In genomic region chr19:27794444-27795042, GRCh38 we compare ENCODE assay signal across 8 cellular contexts.
DNase-seq lines count a peak whose midpoint lies in the region; ATAC-seq and TF ChIP-seq lines count a peak whose summit lies in the region.

No MANE protein-coding gene starts in this region.

- H3K27ac ChIP-seq in HCT116 (ENCODE audit: low read depth, low read length) (peak overlapping the region; percentile 82), lower lobe of right lung (peak overlapping the region; percentile 90)

- CTCF ChIA-PET in HCT116 (lab: Charles Lee) = no interaction called here

- H3K4me1 Mint-ChIP-seq in dendritic cell treated with granulocyte-macrophage colony-stimulating factor and Interleukin-4, amounts not matched to agents 40 ng/mL and 50 ng/mL, for 4 days (ENCODE audit: low read depth) = peaks cover 25% of the 10 kb centered on the region
- peaks cover 8% of the 10 kb centered on the region for H3K4me1 Mint-ChIP-seq in type B pancreatic cell (ENCODE audit: unreplicated experiment)

- no peak for ATAC-seq in HCT116
- no peak for ATAC-seq in lower lobe of right lung

- POLR2A ChIA-PET in HCT116 (lab: Charles Lee) = interaction anchor here (1.6 kb wide), 2 partner anchors 13 to 14 kb away, joined by 3 to 6 read pairs; no protein-coding TSS in a partner anchor

- H3K9me3 ChIP-seq in HCT116 (ENCODE audit: control insufficient read depth in 1 of 2, insufficient read depth in 1 of 2, low read depth in 1 of 2, low read length in 2 of 2) (no peaks in the 10 kb centered on the region), lower lobe of right lung (no peaks in the 10 kb centered on the region)

- no peaks in the 10 kb centered on the region for H3K9me2 ChIP-seq in HCT116 (ENCODE audit: insufficient read depth)

- peaks cover 75% of the 10 kb centered on the region for H3K79me2 ChIP-seq in HCT116 (ENCODE audit: insufficient read depth, low read length)

- peak overlapping the region; percentile 93 for H3K9ac ChIP-seq in HCT116 (ENCODE audit: low read length)

- H2AFZ ChIP-seq in HCT116 (ENCODE audit: low read depth, low read length, poor library complexity, severe bottlenecking) = no peak overlapping the region

- intact Hi-C loops in HCT116 (cut with micrococcal nuclease) (no loop called here), lower lobe of right lung (cut with DNase I) (no loop called here)
- intact Hi-C loops in dendritic cell treated with granulocyte-macrophage colony-stimulating factor and Interleukin-4, amounts not matched to agents 40 ng/mL and 50 ng/mL, for 4 days (cut with micrococcal nuclease) = loop anchor here (5.0 kb wide), 1 partner anchor 1418 kb away; the partner anchor contains the start of gene UQCRFS1

- H3K4me3 ChIP-seq in HCT116 (replicated peaks in 1 of 2; ENCODE audit: low read depth in 1 of 2, low read length in 2 of 2) (peak overlapping the region; percentile 93 to 99), lower lobe of right lung (peak overlapping the region; percentile 76)

- H3K4me3 Mint-ChIP-seq in dendritic cell treated with granulocyte-macrophage colony-stimulating factor and Interleukin-4, amounts not matched to agents 40 ng/mL and 50 ng/mL, for 4 days = peak overlapping the region; percentile 93
- H3K4me3 Mint-ChIP-seq in type B pancreatic cell = peak overlapping the region; percentile 99

- peaks cover 40% of the 10 kb centered on the region for H3K36me3 Mint-ChIP-seq in dendritic cell treated with granulocyte-macrophage colony-stimulating factor and Interleukin-4, amounts not matched to agents 40 ng/mL and 50 ng/mL, for 4 days (ENCODE audit: low read depth)
- H3K36me3 Mint-ChIP-seq in type B pancreatic cell = peaks cover 11% of the 10 kb centered on the region

- no peaks in the 10 kb centered on the region for H3K9me3 Mint-ChIP-seq in dendritic cell treated with granulocyte-macrophage colony-stimulating factor and Interleukin-4, amounts not matched to agents 40 ng/mL and 50 ng/mL, for 4 days
- no peaks in the 10 kb centered on the region for H3K9me3 Mint-ChIP-seq in type B pancreatic cell

- RAD21 ChIA-PET in HCT116 (lab: Charles Lee; ENCODE audit: low non-redundant PET in 1 of 2, low total read pairs in 2 of 2, uncharacterized antibody in 2 of 2, unreplicated experiment in 2 of 2) = no interaction called here

- H3K27me3 ChIP-seq in HCT116 (ENCODE audit: insufficient read depth, low read length) = no peaks in the 10 kb centered on the region
- no peaks in the 10 kb centered on the region for H3K27me3 ChIP-seq in lower lobe of right lung (ENCODE audit: low read depth)

- TF ChIP-seq POLR2A in HCT116 (IDR thresholded peaks at IDR 0.05; ENCODE audit: borderline replicate concordance, extremely low read depth, insufficient read depth, insufficient read length) = no peak

- peak overlapping the region; percentile 89 for H3K4me2 ChIP-seq in HCT116 (ENCODE audit: low read length)

- H4K20me1 ChIP-seq in HCT116 (ENCODE audit: insufficient read depth) = no peaks in the 10 kb centered on the region

- DNase-seq in ELF-1 (ENCODE audit: low read depth, low spot score) (peak; percentile 71), HCT116 (ENCODE audit: low read depth, low spot score) (no peak), lower lobe of right lung (no peak), type B pancreatic cell (ENCODE audit: extremely low spot score, unreplicated experiment) (no peak), NCI-H2196 (lab: John Stamatoyannopoulos, UW; ENCODE audit: unreplicated experiment) (no peak)
- DNase-seq in activated CD4-positive, CD25-positive, alpha-beta regulatory T cell treated with anti-CD3 and anti-CD28 coated beads, Interleukin-2, amount 50 U/mL, for 72 hours = no peak

- no peak for TF ChIP-seq RAD21 in HCT116 (IDR thresholded peaks at IDR 0.05; ENCODE audit: low read depth)

- TF ChIP-seq CTCF in HCT116 (IDR thresholded peaks at IDR 0.05 in 2 of 3, conservative IDR thresholded peaks at IDR 0.05 in 1 of 3; ENCODE audit: borderline replicate concordance in 1 of 3, insufficient read depth in 1 of 3, low read depth in 2 of 3, low read length in 2 of 3) (no peak), lower lobe of right lung (IDR thresholded peaks at IDR 0.05) (no peak), type B pancreatic cell (conservative IDR thresholded peaks at IDR 0.05) (no peak)

- H3K36me3 ChIP-seq in HCT116 (ENCODE audit: control insufficient read depth in 1 of 2, insufficient read depth in 2 of 2, low read length in 2 of 2) (peaks cover 0 to 8% of the 10 kb centered on the region in 2 experiments; a peak in 2 of 4 replicates), lower lobe of right lung (peaks cover 18% of the 10 kb centered on the region)

- no TSS peak for BruUV-seq in HCT116 (replicated peaks; lab: Mats Ljungman, UMichigan)

- H3K27ac Mint-ChIP-seq in dendritic cell treated with granulocyte-macrophage colony-stimulating factor and Interleukin-4, amounts not matched to agents 40 ng/mL and 50 ng/mL, for 4 days = peak overlapping the region; percentile 91
- no peak overlapping the region for H3K27ac Mint-ChIP-seq in type B pancreatic cell

- no peaks in the 10 kb centered on the region for H3K27me3 Mint-ChIP-seq in dendritic cell treated with granulocyte-macrophage colony-stimulating factor and Interleukin-4, amounts not matched to agents 40 ng/mL and 50 ng/mL, for 4 days
- no peaks in the 10 kb centered on the region for H3K27me3 Mint-ChIP-seq in type B pancreatic cell

- peaks cover 8 to 12% of the 10 kb centered on the region in 2 experiments; a peak in 3 of 4 replicates for H3K4me1 ChIP-seq in HCT116 (ENCODE audit: control insufficient read depth in 1 of 2, insufficient read depth in 2 of 2, low read length in 2 of 2)
- H3K4me1 ChIP-seq in lower lobe of right lung = peaks cover 23% of the 10 kb centered on the region

TF ChIP-seq in HCT116, 20 proteins besides CTCF, POLR2A, EP300 and RAD21:
- TF ChIP-seq ZNF274 (IDR thresholded peaks at IDR 0.05; ENCODE audit: low read depth, low read length) (no peak), YY1 (IDR thresholded peaks at IDR 0.05; ENCODE audit: extremely low read depth, insufficient replicate concordance, low read depth, low read length) (no peak), REST (IDR thresholded peaks at IDR 0.05; ENCODE audit: low read depth) (peak; percentile 35)

TF ChIP-seq in PFSK-1, 5 proteins besides CTCF, POLR2A, EP300 and RAD21:
- no peak for TF ChIP-seq TAF1 (IDR thresholded peaks at IDR 0.05; ENCODE audit: borderline replicate concordance, insufficient read depth, low read length)
- peak; percentile 81 to 90 for TF ChIP-seq REST (IDR thresholded peaks at IDR 0.05; ENCODE audit: insufficient read depth in 1 of 2, low read depth in 2 of 2, low read length in 2 of 2)
- TF ChIP-seq SIN3A (IDR thresholded peaks at IDR 0.05; ENCODE audit: borderline replicate concordance, insufficient read depth, low read length) = no peak
- no peak for TF ChIP-seq FOXP2 (optimal IDR thresholded peaks at IDR 0.05; ENCODE audit: borderline replicate concordance, extremely low read depth, extremely low read length, insufficient read depth)
- TF ChIP-seq POLR2AphosphoS5 (IDR thresholded peaks at IDR 0.05; ENCODE audit: low read depth, low read length) = no peak
